In genomic region chr10:124619195-124619594, GRCh38 we compare ENCODE assay signal across 10 cellular contexts.
A peak's percentile ranks its signal among the peaks of the same experiment; 100 is the strongest.
DNase-seq lines count a peak whose midpoint lies in the region; ATAC-seq and TF ChIP-seq lines count a peak whose summit lies in the region.
"Had no signal": no experiment of that assay in that cellular context is flagged by ENCODE, and none has a peak within 500 bp of the region (broad histone marks: within the 10 kb centered on the region; RNA-seq: fewer than 3 reads in every experiment).

No MANE protein-coding gene starts in this region.

- CTCF ChIA-PET in OCI-LY7 (lab: Charles Lee; ENCODE audit: unreplicated experiment), result interaction anchor here (0.6 to 1.1 kb wide), 2 partner anchors 12 to 83 kb away, joined by 3 to 5 read pairs; no protein-coding TSS in a partner anchor

- H4K20me1 ChIP-seq in OCI-LY7 (ENCODE audit: insufficient read depth, low read length) (no peaks in the 10 kb centered on the region; the same call in 1 of the 2 replicates), hepatocyte (ENCODE audit: insufficient read depth, poor library complexity, severe bottlenecking) (no peaks in the 10 kb centered on the region)

- H2AFZ ChIP-seq in OCI-LY7 (ENCODE audit: low read length), result no peak overlapping the region
- no peak overlapping the region for H2AFZ ChIP-seq in hepatocyte

- POLR2A ChIA-PET in OCI-LY7 (lab: Charles Lee), result interaction anchor here (0.7 to 1.1 kb wide), 2 partner anchors 80 to 84 kb away, joined by 3 read pairs; no protein-coding TSS in a partner anchor

- WGBS in hepatocyte (ENCODE audit: low lambda C conversion rate, missing lambda C conversion rate), result 77% methylated on average over 9 of the region's 9 CpGs
- 73% methylated on average over 9 of the region's 9 CpGs for WGBS in urinary bladder

- DNase-seq in stimulated activated naive CD8-positive, alpha-beta T cell treated with anti-CD3 and anti-CD28 coated beads, Interleukin-15, amount 100 ng/mL, for 72 hours, result no peak
- no peak for DNase-seq in stimulated activated naive CD8-positive, alpha-beta T cell treated with anti-CD3 and anti-CD28 coated beads, Interleukin-15, Interleukin-2, amounts not matched to agents 100 U/mL and 50 U/mL, for 24 hours
- DNase-seq in OCI-LY7 (ENCODE audit: low spot score) (no peak), hepatocyte (ENCODE audit: low spot score) (no peak)
- DNase-seq in stimulated activated naive CD4-positive, alpha-beta T cell treated with Interleukin-2 at 50 U/mL for 16 hours (lab: John Stamatoyannopoulos, UW), result no peak
- no peak for DNase-seq in activated CD4-positive, alpha-beta T cell treated with anti-CD3 and anti-CD28 coated beads, Interleukin-2, amount 50 U/mL, for 1 hour
- DNase-seq: effector CD8-positive, alpha-beta T cell; MV-4-11 had no signal

- H3K27me3 Mint-ChIP-seq in stimulated activated naive CD8-positive, alpha-beta T cell treated with anti-CD3 and anti-CD28 coated beads, Interleukin-15, amount 100 ng/mL, for 72 hours, result no peaks in the 10 kb centered on the region

- peak overlapping the region; percentile 16 for H3K27ac ChIP-seq in OCI-LY7 (ENCODE audit: low read depth, low read length, poor library complexity, severe bottlenecking)
- H3K27ac ChIP-seq in hepatocyte, result peak overlapping the region; percentile 23
- peak overlapping the region; percentile 86 for H3K27ac ChIP-seq in urinary bladder (ENCODE audit: low read depth)

- peak overlapping the region; percentile 19 to 52 for H3K4me3 Mint-ChIP-seq in stimulated activated naive CD8-positive, alpha-beta T cell treated with anti-CD3 and anti-CD28 coated beads, Interleukin-15, amount 100 ng/mL, for 72 hours

- ATAC-seq in stimulated activated naive CD8-positive, alpha-beta T cell treated with anti-CD3 and anti-CD28 coated beads, Interleukin-15, amount 100 ng/mL, for 72 hours, result peak; percentile 27
- ATAC-seq in stimulated activated naive CD8-positive, alpha-beta T cell treated with anti-CD3 and anti-CD28 coated beads, Interleukin-15, Interleukin-2, amounts not matched to agents 100 U/mL and 50 U/mL, for 24 hours, result no peak
- ATAC-seq in HG03342 (IDR thresholded peaks at IDR 0.05; ENCODE audit: unreplicated experiment), result no peak

- no peaks in the 10 kb centered on the region for H3K27me3 ChIP-seq in hepatocyte

- TF ChIP-seq CTCF in OCI-LY7 (conservative IDR thresholded peaks at IDR 0.05; ENCODE audit: low read length), result no peak
- TF ChIP-seq CTCF in hepatocyte (IDR thresholded peaks at IDR 0.05; ENCODE audit: poor library complexity), result no peak

- H3K9me3 Mint-ChIP-seq in stimulated activated naive CD8-positive, alpha-beta T cell treated with anti-CD3 and anti-CD28 coated beads, Interleukin-15, amount 100 ng/mL, for 72 hours, result no peaks in the 10 kb centered on the region

- peak overlapping the region in 1 of 2 donors; percentile 74 for H3K27ac Mint-ChIP-seq in stimulated activated naive CD8-positive, alpha-beta T cell treated with anti-CD3 and anti-CD28 coated beads, Interleukin-15, amount 100 ng/mL, for 72 hours

- no peaks in the 10 kb centered on the region for H3K79me2 ChIP-seq in OCI-LY7 (ENCODE audit: insufficient read depth, low read depth, low read length)
- H3K79me2 ChIP-seq in hepatocyte, result no peaks in the 10 kb centered on the region

- H3K36me3 ChIP-seq in OCI-LY7 (ENCODE audit: insufficient read depth, low read length) (peaks cover 45% of the 10 kb centered on the region; the same call in 1 of the 2 replicates), hepatocyte (replicated peaks; ENCODE audit: insufficient read depth, low read depth) (no peaks in the 10 kb centered on the region), urinary bladder (ENCODE audit: insufficient read depth) (no peaks in the 10 kb centered on the region)

- H3K4me2 ChIP-seq in OCI-LY7 (ENCODE audit: low read length) (peak overlapping the region; percentile 40), hepatocyte (no peak overlapping the region)

- H3K9me3 ChIP-seq in OCI-LY7 (ENCODE audit: low read length) (no peaks in the 10 kb centered on the region), hepatocyte (ENCODE audit: low read depth) (no peaks in the 10 kb centered on the region)

- H3K4me3 ChIP-seq in OCI-LY7 (ENCODE audit: low read depth, low read length, poor library complexity, severe bottlenecking) (no peak overlapping the region), hepatocyte (no peak overlapping the region), urinary bladder (ENCODE audit: low read depth, low read length) (no peak overlapping the region)

- peaks cover 69% of the 10 kb centered on the region for H3K4me1 Mint-ChIP-seq in stimulated activated naive CD8-positive, alpha-beta T cell treated with anti-CD3 and anti-CD28 coated beads, Interleukin-15, amount 100 ng/mL, for 72 hours

- H3K4me1 ChIP-seq in OCI-LY7 (ENCODE audit: insufficient read depth, low read length, poor library complexity, severe bottlenecking), result peaks cover 46% of the 10 kb centered on the region
- no peaks in the 10 kb centered on the region for H3K4me1 ChIP-seq in hepatocyte (ENCODE audit: insufficient read depth)
- no peaks in the 10 kb centered on the region for H3K4me1 ChIP-seq in urinary bladder (ENCODE audit: insufficient read depth)

- BruUV-seq in OCI-LY7 (replicated peaks; lab: Mats Ljungman, UMichigan), result no TSS peak

- no peaks in the 10 kb centered on the region for H3K9me2 ChIP-seq in OCI-LY7 (ENCODE audit: insufficient read depth, low read length)
- no peaks in the 10 kb centered on the region for H3K9me2 ChIP-seq in hepatocyte (replicated peaks; ENCODE audit: insufficient read depth)

- intact Hi-C loops in OCI-LY7 (cut with micrococcal nuclease; ENCODE audit: unreplicated experiment), result no loop called here

Comparison
In these comparisons a context has a peak if more than half of its experiments do, and no peak if none do; other contexts are left out.
1. H3K27ac ChIP-seq: peak in every context shown above with its lines; median percentile 86 in urinary bladder; 23 in hepatocyte; 16 in OCI-LY7.